ENCODE assay signal across 27 cellular contexts in genomic region chr6:125269328-125269985, GRCh38.
"Had no signal": no experiment of that assay in that cellular context is flagged by ENCODE, and none has a peak within 500 bp of the region (broad histone marks: within the 10 kb centered on the region; RNA-seq: fewer than 3 reads in every experiment).

No MANE protein-coding gene starts in this region.

- H3K9me3 ChIP-seq: esophagus squamous epithelium, heart right ventricle, ovary, sigmoid colon, spleen, testis, tibial artery had no signal

- H3K4me1 ChIP-seq: spleen, testis, tibial artery had no signal

- H3K4me1 Mint-ChIP-seq: central memory CD8-positive, alpha-beta T cell; mesothelial cell of epicardium; naive thymus-derived CD4-positive, alpha-beta T cell; stimulated activated memory B cell treated with anti-CD40 and anti-IgM and Interleukin-4, amounts not matched to agents 10 μg/mL and 1 μg/mL and 100 μg/mL, for 72 hours had no signal

- H3K27ac ChIP-seq: coronary artery, esophagus squamous epithelium, heart right ventricle, ovary, sigmoid colon, spleen, testis, tibial artery had no signal

- ATAC-seq: effector memory CD8-positive, alpha-beta T cell; heart right ventricle; naive thymus-derived CD4-positive, alpha-beta T cell; stimulated activated memory B cell treated with anti-CD40 and anti-IgM and Interleukin-4, amounts not matched to agents 10 μg/mL and 1 μg/mL and 100 μg/mL, for 72 hours; stimulated activated naive CD8-positive, alpha-beta T cell treated with anti-CD3 and anti-CD28 coated beads, Interleukin-15, Interleukin-2, amounts not matched to agents 100 U/mL and 50 U/mL, for 24 hours had no signal

- H3K9me3 Mint-ChIP-seq: central memory CD8-positive, alpha-beta T cell; effector memory CD8-positive, alpha-beta T cell; mesothelial cell of epicardium; naive thymus-derived CD4-positive, alpha-beta T cell; stimulated activated memory B cell treated with anti-CD40 and anti-IgM and Interleukin-4, amounts not matched to agents 10 μg/mL and 1 μg/mL and 100 μg/mL, for 72 hours; type B pancreatic cell had no signal

- H3K4me3 Mint-ChIP-seq: central memory CD8-positive, alpha-beta T cell; effector memory CD8-positive, alpha-beta T cell; mesothelial cell of epicardium; naive thymus-derived CD4-positive, alpha-beta T cell; stimulated activated memory B cell treated with anti-CD40 and anti-IgM and Interleukin-4, amounts not matched to agents 10 μg/mL and 1 μg/mL and 100 μg/mL, for 72 hours; type B pancreatic cell had no signal

- H3K27me3 ChIP-seq: esophagus squamous epithelium, heart right ventricle, ovary, sigmoid colon, spleen, testis, tibial artery had no signal

- H3K36me3 ChIP-seq: ovary had no signal

- H3K4me3 ChIP-seq: coronary artery, esophagus squamous epithelium, heart right ventricle, ovary, sigmoid colon, spleen, testis, tibial artery had no signal

- DNase-seq: dermis blood vessel endothelial cell; effector memory CD8-positive, alpha-beta T cell; erythroblast; esophagus squamous epithelium; foreskin melanocyte; glutamatergic neuron; heart right ventricle; hippocampal formation; islet precursor cell; kidney glomerular epithelial cell; mesenchymal stem cell; naive thymus-derived CD4-positive, alpha-beta T cell; occipital lobe; ovary; sigmoid colon; spleen; stimulated activated CD4-positive, alpha-beta T cell treated with anti-CD3 and anti-CD28 coated beads, Interleukin-4, amount 100 ng/mL, for 4 hours; stimulated activated naive CD8-positive, alpha-beta T cell treated with anti-CD3 and anti-CD28 coated beads, Interleukin-15, Interleukin-2, amounts not matched to agents 100 U/mL and 50 U/mL, for 24 hours; substantia nigra; testis; tibial artery had no signal

- H3K27me3 Mint-ChIP-seq: central memory CD8-positive, alpha-beta T cell; effector memory CD8-positive, alpha-beta T cell; naive thymus-derived CD4-positive, alpha-beta T cell; progenitor cell of endocrine pancreas; stimulated activated memory B cell treated with anti-CD40 and anti-IgM and Interleukin-4, amounts not matched to agents 10 μg/mL and 1 μg/mL and 100 μg/mL, for 72 hours; type B pancreatic cell had no signal

- H3K27ac Mint-ChIP-seq: effector memory CD8-positive, alpha-beta T cell; mesothelial cell of epicardium; naive thymus-derived CD4-positive, alpha-beta T cell; progenitor cell of endocrine pancreas; stimulated activated memory B cell treated with anti-CD40 and anti-IgM and Interleukin-4, amounts not matched to agents 10 μg/mL and 1 μg/mL and 100 μg/mL, for 72 hours; type B pancreatic cell had no signal
